In genomic region chr3:34011171-34012101, GRCh38 we compare ENCODE assay signal across 10 cellular contexts.
DNase-seq lines count a peak whose midpoint lies in the region; ATAC-seq and TF ChIP-seq lines count a peak whose summit lies in the region.
"Had no signal": no experiment of that assay in that cellular context is flagged by ENCODE, and none has a peak within 500 bp of the region (broad histone marks: within the 10 kb centered on the region; RNA-seq: fewer than 3 reads in every experiment).

No MANE protein-coding gene starts in this region.

- peak; percentile 31 for TF ChIP-seq CTCF in AG04450 (IDR thresholded peaks at IDR 0.05; ENCODE audit: low read depth, low read length)
- peak; percentile 29 to 47; a peak in 3 of 4 replicates for TF ChIP-seq CTCF in GM23338 (conservative IDR thresholded peaks at IDR 0.05; ENCODE audit: low read depth in 2 of 2)

- no peaks in the 10 kb centered on the region for H3K36me3 Mint-ChIP-seq in GM23338 (ENCODE audit: low read depth)

- DNase-seq in AG04450 (ENCODE audit: low read depth, low spot score) (no peak), GM23338 (ENCODE audit: low spot score) (no peak), SK-MEL-5 (ENCODE audit: low read depth, low spot score) (peak; percentile 32), germinal center (ENCODE audit: low spot score) (peak; percentile 25), NCI-H446 treated with DMSO at 0.1 percent for 48 hours (lab: John Stamatoyannopoulos, UW) (no peak), DMS153 treated with DMSO at 0.1 percent for 48 hours (lab: John Stamatoyannopoulos, UW; ENCODE audit: unreplicated experiment) (no peak)
- DNase-seq: activated CD4-positive, CD25-positive, alpha-beta regulatory T cell; DMS79 had no signal

- H3K27me3 ChIP-seq in AG04450 (ENCODE audit: control insufficient read depth, insufficient read depth, low read length) (no peaks in the 10 kb centered on the region), GM23338 (ENCODE audit: insufficient read depth) (no peaks in the 10 kb centered on the region)

- H3K4me1 Mint-ChIP-seq in GM23338, result peaks cover 17% of the 10 kb centered on the region

- no peaks in the 10 kb centered on the region for H3K79me2 ChIP-seq in GM23338 (replicated peaks; ENCODE audit: insufficient read depth)

- no peaks in the 10 kb centered on the region for H3K9me3 ChIP-seq in AG04450 (ENCODE audit: control insufficient read depth, insufficient read depth, low read length)

- H3K27ac Mint-ChIP-seq in GM23338, result no peak overlapping the region

- CTCF ChIA-PET in AG04450 (lab: Charles Lee), result interaction anchor here (1.0 to 5.7 kb wide), 2 partner anchors 19 to 128 kb away, joined by 4 to 41 read pairs; no protein-coding TSS in a partner anchor

- no peaks in the 10 kb centered on the region for H3K36me3 ChIP-seq in GM23338 (ENCODE audit: insufficient read depth)

- H3F3A ChIP-seq in GM23338 (replicated peaks; ENCODE audit: low read depth), result no peaks in the 10 kb centered on the region

- peak overlapping the region; percentile 43; the same call in 1 of the 2 replicates for H2AFZ ChIP-seq in GM23338

- in situ Hi-C loops in SK-MEL-5 (cut with HindIII; ENCODE audit: low pct_unique_long_range_greater_than_20kb, low sequenced_read_pairs), result no loop called here

- no peak overlapping the region for H3K4me2 ChIP-seq in GM23338

- H3K27me3 Mint-ChIP-seq in GM23338 (ENCODE audit: insufficient read depth, low read depth, poor library complexity), result no peaks in the 10 kb centered on the region

- H3K4me3 Mint-ChIP-seq in GM23338, result no peak overlapping the region

- H3K4me3 ChIP-seq in AG04450 (ENCODE audit: low read depth, low read length) (no peak overlapping the region), GM23338 (no peak overlapping the region)

- H3K9me2 ChIP-seq in GM23338 (ENCODE audit: insufficient read depth), result no peaks in the 10 kb centered on the region

- H3K27ac ChIP-seq in AG04450 (ENCODE audit: low read depth, low read length), result peak overlapping the region; percentile 91
- no peak overlapping the region for H3K27ac ChIP-seq in GM23338 (ENCODE audit: low read depth)

- peaks cover 18% of the 10 kb centered on the region for H3K4me1 ChIP-seq in GM23338 (ENCODE audit: insufficient read depth)

- POLR2A ChIA-PET in AG04450 (lab: Yijun Ruan, JAX), result interaction anchor here (0.8 to 1.6 kb wide), 3 partner anchors 10 to 42 kb away, joined by 3 to 6 read pairs (median 5); no protein-coding TSS in a partner anchor

- no peaks in the 10 kb centered on the region for H4K20me1 ChIP-seq in GM23338 (replicated peaks; ENCODE audit: insufficient read depth)

- ATAC-seq in GM23338 (no peak), HG03442 (IDR thresholded peaks at IDR 0.05; ENCODE audit: unreplicated experiment) (no peak), HG03565 (IDR thresholded peaks at IDR 0.05; ENCODE audit: unreplicated experiment) (no peak)

- H3K9me3 Mint-ChIP-seq in GM23338, result no peaks in the 10 kb centered on the region

TF ChIP-seq in GM23338, 12 proteins besides CTCF, POLR2A, EP300 and RAD21:
- TF ChIP-seq ZNF331 (CRISPR knock-in tag; IDR thresholded peaks at IDR 0.05; ENCODE audit: low read depth) (no peak), ZNF462 (CRISPR knock-in tag; IDR thresholded peaks at IDR 0.05) (no peak), STAT1 (IDR thresholded peaks at IDR 0.05; ENCODE audit: unreplicated experiment) (no peak), EZH2 (IDR thresholded peaks at IDR 0.05; ENCODE audit: low read depth, unreplicated experiment) (no peak), POLR2AphosphoS5 (IDR thresholded peaks at IDR 0.05; ENCODE audit: low read depth) (no peak), CREB1 (CRISPR knock-in tag; IDR thresholded peaks at IDR 0.05; ENCODE audit: low read depth) (no peak), NANOG (IDR thresholded peaks at IDR 0.05; ENCODE audit: borderline replicate concordance) (no peak), EZH2phosphoT487 (IDR thresholded peaks at IDR 0.05; ENCODE audit: unreplicated experiment) (no peak), JUNB (IDR thresholded peaks at IDR 0.05; ENCODE audit: unreplicated experiment) (no peak)

Comparison
In these comparisons a context has a peak if more than half of its experiments do, and no peak if none do; other contexts are left out.
1. DNase-seq: peak in SK-MEL-5 (single experiment) and germinal center (single experiment); none in AG04450 (single experiment), GM23338 (single experiment), NCI-H446 treated with DMSO at 0.1 percent for 48 hours (single experiment) and DMS153 treated with DMSO at 0.1 percent for 48 hours (single experiment).